8 cellular contexts compared by ENCODE assay signal in the genomic region with DNA sequence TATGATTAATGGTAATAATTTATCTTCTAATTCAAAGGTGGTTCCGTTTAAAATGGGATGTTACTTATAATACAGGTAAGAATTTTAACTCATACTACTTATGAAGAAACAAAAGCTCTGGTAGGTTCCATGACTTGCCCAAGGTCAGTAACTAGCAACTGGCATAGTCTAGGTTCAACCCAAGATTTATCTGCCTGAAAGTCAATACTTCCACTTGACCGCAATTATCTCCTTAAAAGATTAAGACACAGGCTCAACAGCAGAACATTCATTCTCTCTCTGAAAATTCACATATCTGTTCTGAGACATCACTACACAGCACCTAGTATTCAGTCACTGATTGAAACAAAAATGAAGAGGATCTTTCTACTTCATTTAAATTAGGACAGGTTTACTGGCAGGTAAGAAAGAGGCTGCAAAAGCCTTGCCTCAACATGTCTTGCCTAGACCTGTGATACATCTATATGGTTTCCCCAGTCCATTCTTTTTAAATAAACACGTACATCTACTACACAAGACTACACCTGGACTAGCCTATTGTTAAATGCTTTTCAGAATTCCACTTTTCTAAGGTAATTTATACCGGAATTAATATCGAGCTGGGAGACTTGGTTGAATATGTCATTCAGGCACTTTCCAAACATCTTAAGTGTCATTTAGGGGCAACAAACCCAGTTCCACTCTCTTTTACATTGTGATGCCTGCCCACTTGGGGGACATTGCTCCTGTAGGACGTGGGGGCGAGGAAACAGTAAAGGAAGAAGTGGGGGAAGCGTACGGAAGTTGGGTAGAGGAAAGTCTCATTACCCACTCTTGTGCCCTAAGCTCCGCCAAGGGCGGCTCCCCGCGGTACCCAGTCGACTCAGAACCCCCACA. TPM values are rescaled to one million over a fixed set of nuclear protein-coding genes. Genes with fewer than 3 reads are reported as not detected.
DNase-seq lines count a peak whose midpoint lies in the region; ATAC-seq and TF ChIP-seq lines count a peak whose summit lies in the region.

No MANE protein-coding gene starts in this region.

- DNase-seq in stimulated activated CD4-positive, alpha-beta T cell treated with anti-CD3 and anti-CD28 coated beads, Interleukin-4, amount 100 ng/mL, for 1 hour = peak; percentile 10
- DNase-seq in stimulated activated CD4-positive, alpha-beta T cell treated with anti-CD3 and anti-CD28 coated beads, Interleukin-2, amount 100 ng/mL, for 24 hours = no peak
- peak; percentile 37 for DNase-seq in OCI-M1 (lab: John Stamatoyannopoulos, UW)
- no peak for DNase-seq in chondrocyte (ENCODE audit: low spot score)
- DNase-seq in mucosa of descending colon = no peak
- no peak for DNase-seq in DMS 273 treated with DMSO at 0.1 percent for 48 hours (lab: John Stamatoyannopoulos, UW)
- DNase-seq in midbrain (lab: John Stamatoyannopoulos, UW) = no peak
- DNase-seq in UCSD-AML1 (lab: John Stamatoyannopoulos, UW; ENCODE audit: unreplicated experiment) = no peak

- ATAC-seq in mucosa of descending colon = peak; percentile 33

- no peaks in the 10 kb centered on the region for H3K9me3 Mint-ChIP-seq in chondrocyte (ENCODE audit: low read depth)

- H3K36me3 ChIP-seq in mucosa of descending colon (ENCODE audit: low read depth) = no peaks in the 10 kb centered on the region

- TF ChIP-seq CTCF in chondrocyte (IDR thresholded peaks at IDR 0.05) = peak; percentile 19
- no peak for TF ChIP-seq CTCF in mucosa of descending colon (IDR thresholded peaks at IDR 0.05)

- H3K4me1 Mint-ChIP-seq in chondrocyte (ENCODE audit: low read depth) = peaks cover 26% of the 10 kb centered on the region

- peak overlapping the region; percentile 30 for H3K4me3 ChIP-seq in mucosa of descending colon

- no peaks in the 10 kb centered on the region for H3K9me3 ChIP-seq in mucosa of descending colon

- intact Hi-C loops in mucosa of descending colon (cut with DNase I, micrococcal nuclease) = no loop called here

- peaks cover 4% of the 10 kb centered on the region for H3K4me1 ChIP-seq in mucosa of descending colon (ENCODE audit: low read depth)

- no peaks in the 10 kb centered on the region for H3K27me3 Mint-ChIP-seq in chondrocyte (ENCODE audit: low read depth)

- no peaks in the 10 kb centered on the region for H3K36me3 Mint-ChIP-seq in chondrocyte (ENCODE audit: low read depth)

- H3K4me3 Mint-ChIP-seq in chondrocyte (ENCODE audit: unreplicated experiment) = peak overlapping the region; percentile 91

- H3K27ac Mint-ChIP-seq in chondrocyte (ENCODE audit: unreplicated experiment) = peak overlapping the region; percentile 99

RNA-seq across cellular contexts. Expression of a gene that starts 1.1 kb away (rescaled TPM):
- total RNA-seq in chondrocyte (19.5 to 24.6 TPM (median 20.1 TPM) in 3 replicates), mucosa of descending colon (10 to 100 TPM; 19.1 to 22.3 (median 22.3) TPM)

RNA-seq across cellular contexts. Expression of a gene that starts 26.3 kb away (rescaled TPM):
- 6.6 to 12.0 TPM (median 8.3 TPM) in 3 replicates for total RNA-seq in chondrocyte
- total RNA-seq in mucosa of descending colon = 10 to 100 TPM in 1 of 3 donors, 1 to 10 TPM in 2; 3.3 to 14.7 (median 4.4) TPM

RNA-seq across cellular contexts. Expression of a gene that starts 32.7 kb away (rescaled TPM):
- total RNA-seq in chondrocyte = 24.7 to 28.8 TPM (median 24.7 TPM) in 3 replicates
- total RNA-seq in mucosa of descending colon = 10 to 100 TPM; 23.8 to 36.9 (median 28.2) TPM

Comparison
In these comparisons a context has a peak if more than half of its experiments do, and no peak if none do; other contexts are left out.
1. DNase-seq: peak in stimulated activated CD4-positive, alpha-beta T cell treated with anti-CD3 and anti-CD28 coated beads, Interleukin-4, amount 100 ng/mL, for 1 hour (single experiment) and OCI-M1 (single experiment); none in stimulated activated CD4-positive, alpha-beta T cell treated with anti-CD3 and anti-CD28 coated beads, Interleukin-2, amount 100 ng/mL, for 24 hours (0 of 2), chondrocyte (single experiment), mucosa of descending colon (0 of 3), DMS 273 treated with DMSO at 0.1 percent for 48 hours (single experiment), midbrain (single experiment) and UCSD-AML1 (single experiment).